Comparison of ENCODE assay signal across 11 cellular contexts in genomic region chr6:158798311-158798710, GRCh38. TPM values are rescaled to one million over a fixed set of nuclear protein-coding genes. Genes with fewer than 3 reads are reported as not detected.
DNase-seq lines count a peak whose midpoint lies in the region; ATAC-seq and TF ChIP-seq lines count a peak whose summit lies in the region.
"Had no signal": no experiment of that assay in that cellular context is flagged by ENCODE, and none has a peak within 500 bp of the region (broad histone marks: within the 10 kb centered on the region; RNA-seq: fewer than 3 reads in every experiment).

No MANE protein-coding gene starts in this region.

- no peaks in the 10 kb centered on the region for H3K27me3 ChIP-seq in left lung
- H3K27me3 ChIP-seq in tibial artery: no peaks in the 10 kb centered on the region

- ATAC-seq in activated T-cell treated with anti-CD3 and anti-CD28 coated beads, Interleukin-2, amount 50 U/mL, for 72 hours (replicated peaks in 1 of 2): no peak
- no peak for ATAC-seq in T-helper 17 cell
- ATAC-seq in left lung: no peak
- no peak for ATAC-seq in HG02610 (IDR thresholded peaks at IDR 0.05; ENCODE audit: unreplicated experiment)

- H3K27ac ChIP-seq in left lung (peak overlapping the region; percentile 3 to 49), tibial artery (peak overlapping the region; percentile 60 to 63)

- no peaks in the 10 kb centered on the region for H3K9me3 Mint-ChIP-seq in activated T-cell treated with anti-CD3 and anti-CD28 coated beads, Interleukin-2, amount 50 U/mL, for 72 hours

- no peaks in the 10 kb centered on the region for H3K9me3 ChIP-seq in T-helper 17 cell (ENCODE audit: control insufficient read depth, low read length, poor library complexity, severe bottlenecking)
- H3K9me3 ChIP-seq in left lung: no peaks in the 10 kb centered on the region
- H3K9me3 ChIP-seq in tibial artery: no peaks in the 10 kb centered on the region

- TF ChIP-seq CTCF in left lung (IDR thresholded peaks at IDR 0.05) (no peak), tibial artery (IDR thresholded peaks at IDR 0.05) (no peak)

- intact Hi-C loops in left lung (cut with DNase I) (no loop called here), tibial artery (cut with DNase I; ENCODE audit: low total_unique reads) (loop anchor here (10.0 kb wide), 1 partner anchor 196 kb away; no protein-coding TSS in a partner anchor)

- H3K36me3 ChIP-seq in left lung: no peaks in the 10 kb centered on the region
- H3K36me3 ChIP-seq in tibial artery: no peaks in the 10 kb centered on the region

- H3K4me3 Mint-ChIP-seq in activated T-cell treated with anti-CD3 and anti-CD28 coated beads, Interleukin-2, amount 50 U/mL, for 72 hours: peak overlapping the region; percentile 33 to 42
- H3K4me3 Mint-ChIP-seq in T-helper 17 cell: peak overlapping the region; percentile 54

- peaks cover 0 to 8% of the 10 kb centered on the region in 2 donors for H3K36me3 Mint-ChIP-seq in activated T-cell treated with anti-CD3 and anti-CD28 coated beads, Interleukin-2, amount 50 U/mL, for 72 hours (ENCODE audit: insufficient read depth in 2 of 2)
- H3K36me3 Mint-ChIP-seq in T-helper 17 cell (ENCODE audit: low read depth): no peaks in the 10 kb centered on the region

- H3K4me1 ChIP-seq in left lung (peaks cover 51 to 78% of the 10 kb centered on the region in 2 donors), tibial artery (peaks cover 0 to 36% (median 31%) of the 10 kb centered on the region in 4 donors)

- no peak overlapping the region for H3K4me3 ChIP-seq in left lung
- H3K4me3 ChIP-seq in tibial artery: no peak overlapping the region

- H3K27ac Mint-ChIP-seq in activated T-cell treated with anti-CD3 and anti-CD28 coated beads, Interleukin-2, amount 50 U/mL, for 72 hours: no peak overlapping the region
- H3K27ac Mint-ChIP-seq in T-helper 17 cell: peak overlapping the region; percentile 75

- H3K27me3 Mint-ChIP-seq in activated T-cell treated with anti-CD3 and anti-CD28 coated beads, Interleukin-2, amount 50 U/mL, for 72 hours (ENCODE audit: low read depth): no peaks in the 10 kb centered on the region
- H3K27me3 Mint-ChIP-seq in T-helper 17 cell: no peaks in the 10 kb centered on the region
- H3K27me3 Mint-ChIP-seq: naive thymus-derived CD8-positive, alpha-beta T cell had no signal

- no peak for DNase-seq in activated T-cell treated with anti-CD3 and anti-CD28 coated beads, Interleukin-2, amount 50 U/mL, for 72 hours
- DNase-seq in activated T-cell treated with anti-CD3 and anti-CD28 coated beads, Interleukin-2, amount 50 U/mL, for 1 hour: no peak
- DNase-seq in T-helper 17 cell: no peak
- no peak for DNase-seq in left lung
- DNase-seq in tibial artery: no peak
- DNase-seq in midbrain (lab: John Stamatoyannopoulos, UW): no peak
- DNase-seq in SHP77 treated with DMSO at 0.1 percent for 48 hours (lab: John Stamatoyannopoulos, UW): no peak
- DNase-seq: effector memory CD4-positive, alpha-beta T cell; naive thymus-derived CD8-positive, alpha-beta T cell; stimulated activated naive CD4-positive, alpha-beta T cell had no signal

- peaks cover 95% of the 10 kb centered on the region for H3K4me1 Mint-ChIP-seq in activated T-cell treated with anti-CD3 and anti-CD28 coated beads, Interleukin-2, amount 50 U/mL, for 72 hours (ENCODE audit: low read depth)
- H3K4me1 Mint-ChIP-seq in T-helper 17 cell: peaks cover 47% of the 10 kb centered on the region

RNA-seq across cellular contexts. Expression of gene EZR, which starts 20.9 kb away (rescaled TPM):
- total RNA-seq in activated T-cell treated with anti-CD3 and anti-CD28 coated beads, Interleukin-2, amount 50 U/mL, for 72 hours: 100 to 1,000 TPM; 167 to 177 TPM
- total RNA-seq in T-helper 17 cell (100 to 1,000 TPM; 341 to 361 TPM), left lung (100 to 1,000 TPM; 315 to 328 TPM)
